Comparison of ENCODE assay signal across 18 cellular contexts in genomic region chr5:122463221-122463620, GRCh38.
A peak's percentile ranks its signal among the peaks of the same experiment; 100 is the strongest.
DNase-seq lines count a peak whose midpoint lies in the region; ATAC-seq, FAIRE-seq and TF ChIP-seq lines count a peak whose summit lies in the region.
"Had no signal": no experiment of that assay in that cellular context is flagged by ENCODE, and none has a peak within 500 bp of the region (broad histone marks: within the 10 kb centered on the region; RNA-seq: fewer than 3 reads in every experiment).

No MANE protein-coding gene starts in this region.

- 80% methylated on average over 1 of the region's 1 CpG for WGBS in hepatocyte (ENCODE audit: low lambda C conversion rate, missing lambda C conversion rate)

- CTCF ChIA-PET in AG04450 (lab: Charles Lee) = interaction anchor here (0.9 to 3.8 kb wide), 3 partner anchors 37 to 268 kb away, joined by 3 to 22 read pairs (median 3); no protein-coding TSS in a partner anchor

- H3K36me3 ChIP-seq in hepatocyte (replicated peaks; ENCODE audit: insufficient read depth, low read depth) = no peaks in the 10 kb centered on the region
- H3K36me3 ChIP-seq: cardiac muscle cell, transverse colon had no signal

- no peak overlapping the region for H2AFZ ChIP-seq in hepatocyte

- H3K27me3 ChIP-seq in AG04450 (ENCODE audit: control insufficient read depth, insufficient read depth, low read length) = no peaks in the 10 kb centered on the region
- H3K27me3 ChIP-seq in hepatocyte = no peaks in the 10 kb centered on the region
- H3K27me3 ChIP-seq: cardiac muscle cell, transverse colon had no signal

- H3K4me1 ChIP-seq in hepatocyte (ENCODE audit: insufficient read depth) = no peaks in the 10 kb centered on the region
- H3K4me1 ChIP-seq: transverse colon had no signal

- no peak for TF ChIP-seq CTCF in AG04450 (IDR thresholded peaks at IDR 0.05; ENCODE audit: low read depth, low read length)
- TF ChIP-seq CTCF in astrocyte of the spinal cord (IDR thresholded peaks at IDR 0.05; ENCODE audit: low read depth, low read length) = no peak
- no peak for TF ChIP-seq CTCF in D721Med (IDR thresholded peaks at IDR 0.05; ENCODE audit: insufficient read depth, missing control alignments)
- TF ChIP-seq CTCF in hepatocyte (IDR thresholded peaks at IDR 0.05; ENCODE audit: poor library complexity) = no peak

- H3K4me2 ChIP-seq in hepatocyte = no peak overlapping the region

- H4K20me1 ChIP-seq in hepatocyte (ENCODE audit: insufficient read depth, poor library complexity, severe bottlenecking) = no peaks in the 10 kb centered on the region

- no peaks in the 10 kb centered on the region for H3K79me2 ChIP-seq in hepatocyte

- peak; percentile 23 for DNase-seq in AG04450 (ENCODE audit: low read depth, low spot score)
- peak; percentile 57 for DNase-seq in astrocyte of the spinal cord (ENCODE audit: low read depth, low spot score)
- DNase-seq in HuH-7.5 (ENCODE audit: low spot score) = no peak
- DNase-seq in D721Med (ENCODE audit: insufficient read length, low spot score) = no peak
- DNase-seq in hepatocyte (ENCODE audit: low spot score) = no peak
- DNase-seq: 8988T; activated CD8-positive, alpha-beta T cell treated with anti-CD3 and anti-CD28 coated beads for 36 hours; activated gamma-delta T cell treated with Interleukin-2 at 50 U/mL for 16 hours; Calu3; nucleus accumbens; RPMI8226; stimulated activated CD4-positive, alpha-beta T cell treated with anti-CD3 and anti-CD28 coated beads, Interleukin-12 subunit alpha, Interleukin-12 subunit beta, amount 100 ng/mL, for 4 hours; transverse colon had no signal

- in situ Hi-C loops in astrocyte of the spinal cord (cut with HindIII; ENCODE audit: low sequenced_read_pairs) = no loop called here

- H3K27ac ChIP-seq in AG04450 (ENCODE audit: low read depth, low read length) (no peak overlapping the region), hepatocyte (no peak overlapping the region)
- H3K27ac ChIP-seq: cardiac muscle cell, epithelial cell of prostate, transverse colon had no signal

- H3K9me3 ChIP-seq in AG04450 (ENCODE audit: control insufficient read depth, insufficient read depth, low read length) (no peaks in the 10 kb centered on the region), hepatocyte (ENCODE audit: low read depth) (no peaks in the 10 kb centered on the region)
- H3K9me3 ChIP-seq: transverse colon had no signal

- H3K4me3 ChIP-seq in AG04450 (ENCODE audit: low read depth, low read length) (no peak overlapping the region), astrocyte of the spinal cord (ENCODE audit: low read depth, low read length) (no peak overlapping the region), hepatocyte (no peak overlapping the region)
- H3K4me3 ChIP-seq: cardiac muscle cell, transverse colon had no signal

- FAIRE-seq in D721Med (lab: Jason Lieb, UNC) = no peak

- ATAC-seq in GM19035 (IDR thresholded peaks at IDR 0.05; ENCODE audit: unreplicated experiment) (peak; percentile 84), HG03439 (IDR thresholded peaks at IDR 0.05; ENCODE audit: unreplicated experiment) (peak; percentile 73), GM19455 (IDR thresholded peaks at IDR 0.05; ENCODE audit: unreplicated experiment) (no peak)
- ATAC-seq: activated CD8-positive, alpha-beta T cell treated with anti-CD3 and anti-CD28 coated beads for 36 hours had no signal

- POLR2A ChIA-PET in AG04450 (lab: Yijun Ruan, JAX) = no interaction called here

- no peaks in the 10 kb centered on the region for H3K9me2 ChIP-seq in hepatocyte (replicated peaks; ENCODE audit: insufficient read depth)

Comparison
In these comparisons a context has a peak if more than half of its experiments do, and no peak if none do; other contexts are left out.
1. DNase-seq: peak in AG04450 (single experiment) and astrocyte of the spinal cord (single experiment); none in HuH-7.5 (single experiment), D721Med (single experiment) and hepatocyte (single experiment).